Comparison of ENCODE assay signal across 30 cellular contexts in genomic region chr7:27409776-27410175, GRCh38.
DNase-seq lines count a peak whose midpoint lies in the region; ATAC-seq and TF ChIP-seq lines count a peak whose summit lies in the region.
"Had no signal": no experiment of that assay in that cellular context is flagged by ENCODE, and none has a peak within 500 bp of the region (broad histone marks: within the 10 kb centered on the region; RNA-seq: fewer than 3 reads in every experiment).

No MANE protein-coding gene starts in this region.

- H3K36me3 ChIP-seq in breast epithelium (no peaks in the 10 kb centered on the region), PC-3 (ENCODE audit: low read depth, low read length) (no peaks in the 10 kb centered on the region), vagina (no peaks in the 10 kb centered on the region), tibial artery (no peaks in the 10 kb centered on the region)
- H3K36me3 ChIP-seq: cardiac muscle cell, heart left ventricle, upper lobe of left lung had no signal

- CTCF ChIA-PET in MCF 10A (lab: Yijun Ruan, JAX): no interaction called here
- CTCF ChIA-PET in PC-3 (lab: Charles Lee): no interaction called here

- no peak overlapping the region for H3K9ac ChIP-seq in PC-3 (ENCODE audit: low read length)
- H3K9ac ChIP-seq: SK-N-SH had no signal

- BruUV-seq in MCF 10A (replicated peaks; lab: Mats Ljungman, UMichigan) (no TSS peak), PC-3 (replicated peaks; lab: Mats Ljungman, UMichigan) (no TSS peak)

- H3K4me3 ChIP-seq in breast epithelium: no peak overlapping the region
- H3K4me3 ChIP-seq in PC-3 (ENCODE audit: low read length): no peak overlapping the region
- H3K4me3 ChIP-seq in fibroblast of mammary gland (ENCODE audit: control insufficient read depth, low read depth, low read length): no peak overlapping the region
- no peak overlapping the region for H3K4me3 ChIP-seq in vagina
- no peak overlapping the region for H3K4me3 ChIP-seq in tibial artery
- H3K4me3 ChIP-seq: cardiac muscle cell, heart left ventricle, upper lobe of left lung had no signal

- H3K27me3 Mint-ChIP-seq in MCF 10A (ENCODE audit: insufficient read depth, unreplicated experiment): no peaks in the 10 kb centered on the region

- H3K9me2 ChIP-seq in PC-3 (replicated peaks; ENCODE audit: low read length): no peaks in the 10 kb centered on the region
- H3K9me2 ChIP-seq: SK-N-SH had no signal

- peak; percentile 87 for ATAC-seq in PC-3
- ATAC-seq: activated CD4-positive, alpha-beta T cell treated with anti-CD3 and anti-CD28 coated beads for 36 hours; heart left ventricle; naive thymus-derived CD4-positive, alpha-beta T cell; T-helper 17 cell had no signal

- POLR2A ChIA-PET in MCF 10A (lab: Yijun Ruan, JAX): no interaction called here
- POLR2A ChIA-PET in PC-3 (lab: Charles Lee; ENCODE audit: unreplicated experiment): no interaction called here

- no peaks in the 10 kb centered on the region for H4K20me1 ChIP-seq in PC-3 (ENCODE audit: low read length)

- H3K27ac Mint-ChIP-seq in MCF 10A (ENCODE audit: low read depth, unreplicated experiment): no peak overlapping the region
- H3K27ac Mint-ChIP-seq: activated CD4-positive, alpha-beta T cell treated with anti-CD3 and anti-CD28 coated beads for 36 hours; CD8-positive, alpha-beta memory T cell; endodermal cell; H9; memory B cell; naive thymus-derived CD4-positive, alpha-beta T cell; T-helper 17 cell had no signal

- H3K4me1 ChIP-seq in breast epithelium (no peaks in the 10 kb centered on the region), PC-3 (ENCODE audit: insufficient read depth, low read length) (peaks cover 12% of the 10 kb centered on the region), vagina (no peaks in the 10 kb centered on the region), tibial artery (no peaks in the 10 kb centered on the region)
- H3K4me1 ChIP-seq: heart left ventricle, upper lobe of left lung had no signal

- H3K9me3 Mint-ChIP-seq in MCF 10A (ENCODE audit: unreplicated experiment): no peaks in the 10 kb centered on the region
- H3K9me3 Mint-ChIP-seq: CD8-positive, alpha-beta memory T cell; endodermal cell had no signal

- H3K9me3 ChIP-seq in breast epithelium (no peaks in the 10 kb centered on the region), PC-3 (ENCODE audit: low read length) (no peaks in the 10 kb centered on the region), vagina (no peaks in the 10 kb centered on the region), tibial artery (no peaks in the 10 kb centered on the region)
- H3K9me3 ChIP-seq: heart left ventricle, SK-N-SH, upper lobe of left lung had no signal

- no peak for TF ChIP-seq CTCF in MCF 10A (IDR thresholded peaks at IDR 0.05; ENCODE audit: unreplicated experiment)
- no peak for TF ChIP-seq CTCF in breast epithelium (IDR thresholded peaks at IDR 0.05)
- TF ChIP-seq CTCF in PC-3 (conservative IDR thresholded peaks at IDR 0.05; ENCODE audit: low read depth, low read length): no peak
- TF ChIP-seq CTCF in fibroblast of mammary gland (conservative IDR thresholded peaks at IDR 0.05; ENCODE audit: control insufficient read depth, insufficient read depth, low read depth, low read length): no peak
- TF ChIP-seq CTCF in vagina (IDR thresholded peaks at IDR 0.05): no peak
- no peak for TF ChIP-seq CTCF in tibial artery (IDR thresholded peaks at IDR 0.05)

- H3K4me1 Mint-ChIP-seq in MCF 10A (ENCODE audit: insufficient read depth, unreplicated experiment): no peaks in the 10 kb centered on the region
- H3K4me1 Mint-ChIP-seq: activated CD4-positive, alpha-beta T cell treated with anti-CD3 and anti-CD28 coated beads for 36 hours; CD8-positive, alpha-beta memory T cell; memory B cell; naive thymus-derived CD4-positive, alpha-beta T cell; T-helper 17 cell had no signal

- TF ChIP-seq POLR2A in breast epithelium (IDR thresholded peaks at IDR 0.05): no peak
- no peak for TF ChIP-seq POLR2A in vagina (IDR thresholded peaks at IDR 0.05)

- H3K27ac ChIP-seq in breast epithelium (no peak overlapping the region), PC-3 (ENCODE audit: low read length) (0 out of 2 replicates have a peak overlapping the region, but pooled peaks have one; percentile 11), vagina (peak overlapping the region; percentile 56), tibial artery (no peak overlapping the region)
- H3K27ac ChIP-seq: 22Rv1, cardiac muscle cell, heart left ventricle, upper lobe of left lung had no signal

- no peak overlapping the region for H2AFZ ChIP-seq in PC-3 (ENCODE audit: low read length)

- DNase-seq in MCF 10A (ENCODE audit: unreplicated experiment): peak; percentile 16
- no peak for DNase-seq in breast epithelium (ENCODE audit: low spot score in 2 of 2)
- DNase-seq in PC-3: peak; percentile 55
- DNase-seq in fibroblast of mammary gland (ENCODE audit: low read depth): peak; percentile 62
- peak in 1 of 2 donors; percentile 22 for DNase-seq in vagina (ENCODE audit: extremely low spot score in 2 of 2)
- DNase-seq in KG1 (lab: John Stamatoyannopoulos, UW): no peak
- no peak for DNase-seq in tibial artery
- DNase-seq in activated CD4-positive, alpha-beta T cell treated with anti-CD3 and anti-CD28 coated beads, Interleukin-2, amount 50 U/mL, for 48 hours: no peak
- DNase-seq: activated CD4-positive, alpha-beta T cell treated with anti-CD3 and anti-CD28 coated beads for 36 hours; activated naive CD4-positive, alpha-beta T cell treated with Interleukin-2 at 50 U/mL for 16 hours; activated T-cell treated with anti-CD3 and anti-CD28 coated beads, Interleukin-2, amount 50 U/mL, for 48 hours; amniotic stem cell; CD8-positive, alpha-beta memory T cell; cortex of kidney; endodermal cell; GF-D8; H9; heart left ventricle; KBM-7; naive thymus-derived CD4-positive, alpha-beta T cell; NCI-H1694; NCI-H526; nucleus accumbens; RPMI8226; SK-N-SH; T-helper 17 cell; upper lobe of left lung had no signal

- no peaks in the 10 kb centered on the region for H3K36me3 Mint-ChIP-seq in MCF 10A (ENCODE audit: insufficient read depth, unreplicated experiment)
- H3K36me3 Mint-ChIP-seq: CD8-positive, alpha-beta memory T cell; memory B cell; naive thymus-derived CD4-positive, alpha-beta T cell had no signal

- H3K79me2 ChIP-seq in PC-3 (ENCODE audit: low read length): no peaks in the 10 kb centered on the region

- H3F3A ChIP-seq in PC-3 (ENCODE audit: low read length, unreplicated experiment): no peaks in the 10 kb centered on the region

- intact Hi-C loops in MCF 10A (cut with micrococcal nuclease): no loop called here
- intact Hi-C loops in breast epithelium (cut with DNase I; ENCODE audit: low total_unique reads): no loop called here
- intact Hi-C loops in PC-3 (cut with micrococcal nuclease): no loop called here
- intact Hi-C loops in vagina (cut with DNase I): no loop called here
- intact Hi-C loops in tibial artery (cut with DNase I; ENCODE audit: low total_unique reads): no loop called here

- no peak overlapping the region for H3K4me3 Mint-ChIP-seq in MCF 10A (ENCODE audit: unreplicated experiment)
- H3K4me3 Mint-ChIP-seq: activated CD4-positive, alpha-beta T cell treated with anti-CD3 and anti-CD28 coated beads for 36 hours; CD8-positive, alpha-beta memory T cell; endodermal cell; H9; memory B cell; naive thymus-derived CD4-positive, alpha-beta T cell; T-helper 17 cell had no signal

- no peaks in the 10 kb centered on the region for H3K27me3 ChIP-seq in breast epithelium
- H3K27me3 ChIP-seq in PC-3 (ENCODE audit: low read length): no peaks in the 10 kb centered on the region
- H3K27me3 ChIP-seq in vagina: no peaks in the 10 kb centered on the region
- no peaks in the 10 kb centered on the region for H3K27me3 ChIP-seq in tibial artery
- H3K27me3 ChIP-seq: cardiac muscle cell, upper lobe of left lung had no signal

- H3K4me2 ChIP-seq in PC-3 (ENCODE audit: low read length): no peak overlapping the region
- H3K4me2 ChIP-seq: SK-N-SH had no signal

Comparison
In these comparisons a context has a peak if more than half of its experiments do, and no peak if none do; other contexts are left out.
1. DNase-seq: peak in MCF 10A (single experiment), PC-3 (single experiment) and fibroblast of mammary gland (single experiment); none in breast epithelium (0 of 2), KG1 (single experiment), tibial artery (0 of 2) and activated CD4-positive, alpha-beta T cell treated with anti-CD3 and anti-CD28 coated beads, Interleukin-2, amount 50 U/mL, for 48 hours (0 of 2).
2. H3K27ac ChIP-seq: peak in PC-3 (single experiment) and vagina (single experiment); none in breast epithelium (0 of 2) and tibial artery (0 of 2).